ENCODE assay signal across 8 cellular contexts in genomic region chr2:128306081-128306930, GRCh38. TPM values are rescaled to one million over a fixed set of nuclear protein-coding genes. Genes with fewer than 3 reads are reported as not detected.
DNase-seq lines count a peak whose midpoint lies in the region; ATAC-seq, FAIRE-seq and TF ChIP-seq lines count a peak whose summit lies in the region.

No MANE protein-coding gene starts in this region.

- peaks cover 7% of the 10 kb centered on the region for H3K9me1 ChIP-seq in keratinocyte (ENCODE audit: control insufficient read depth, extremely low read depth, insufficient read depth, low read length)

- TF ChIP-seq CTCF in AG04450 (IDR thresholded peaks at IDR 0.05; ENCODE audit: low read depth, low read length), result peak; percentile 64
- TF ChIP-seq CTCF in NB4 (IDR thresholded peaks at IDR 0.05; ENCODE audit: low read depth, low read length), result no peak
- peak; percentile 63 for TF ChIP-seq CTCF in astrocyte of the cerebellum (IDR thresholded peaks at IDR 0.05; ENCODE audit: low read depth, low read length, missing control alignments)
- peak in 2 of 3 experiments; percentile 18 to 19 for TF ChIP-seq CTCF in keratinocyte (optimal IDR thresholded peaks at IDR 0.05 in 1 of 3, IDR thresholded peaks at IDR 0.05 in 1 of 3, conservative IDR thresholded peaks at IDR 0.05 in 1 of 3; ENCODE audit: extremely low read depth in 1 of 3, insufficient read depth in 2 of 3, low read length in 3 of 3)
- no peak for TF ChIP-seq CTCF in tibial artery (IDR thresholded peaks at IDR 0.05)

- H3K4me2 ChIP-seq in keratinocyte (ENCODE audit: control insufficient read depth, extremely low read depth, insufficient read depth, low read depth, low read length), result peak overlapping the region; percentile 98

- DNase-seq in AG04450 (ENCODE audit: low read depth, low spot score), result peak; percentile 99
- peak; percentile 25 for DNase-seq in NB4 (ENCODE audit: low read depth)
- DNase-seq in astrocyte of the cerebellum (ENCODE audit: low read depth), result peak; percentile 98
- DNase-seq in keratinocyte (ENCODE audit: low read depth, low spot score), result peak; percentile 61
- peak in 1 of 2 donors; percentile 73 for DNase-seq in tibial artery
- no peak for DNase-seq in ecto neural progenitor cell (ENCODE audit: low spot score)

- peak overlapping the region; percentile 89 for H3K9ac ChIP-seq in keratinocyte (ENCODE audit: control insufficient read depth, extremely low read depth, insufficient read depth, low read length)

- POLR2A ChIA-PET in AG04450 (lab: Yijun Ruan, JAX), result interaction anchor here (0.5 to 2.5 kb wide), 12 partner anchors 9 to 427 kb away, joined by 3 to 8 read pairs (median 5); no protein-coding TSS in a partner anchor

- no peak for FAIRE-seq in keratinocyte (lab: Jason Lieb, UNC)

- H3K4me3 ChIP-seq in AG04450 (ENCODE audit: low read depth, low read length) (peak overlapping the region; percentile 34), NB4 (ENCODE audit: low read depth, low read length) (no peak overlapping the region), astrocyte of the cerebellum (ENCODE audit: low read depth, low read length) (no peak overlapping the region), keratinocyte (ENCODE audit: control insufficient read depth in 2 of 3, extremely low read depth in 1 of 3, insufficient read depth in 2 of 3, low read depth in 1 of 3, low read length in 3 of 3) (peak overlapping the region in 2 of 3 experiments; percentile 56 to 70), tibial artery (no peak overlapping the region)

- intact Hi-C loops in tibial artery (cut with DNase I; ENCODE audit: low total_unique reads), result no loop called here

- H3K9me3 ChIP-seq in AG04450 (ENCODE audit: control insufficient read depth, insufficient read depth, low read length) (no peaks in the 10 kb centered on the region; the same call in 1 of the 2 replicates), keratinocyte (ENCODE audit: control insufficient read depth, low read depth, low read length) (no peaks in the 10 kb centered on the region), tibial artery (no peaks in the 10 kb centered on the region)

- dilution Hi-C loops in keratinocyte (cut with MboI; ENCODE audit: extremely low pct_ligation_motif_present, low sequenced_read_pairs), result no loop called here

- H3K27me3 ChIP-seq in AG04450 (ENCODE audit: control insufficient read depth, insufficient read depth, low read length), result no peaks in the 10 kb centered on the region
- no peaks in the 10 kb centered on the region for H3K27me3 ChIP-seq in keratinocyte (ENCODE audit: control insufficient read depth, extremely low read depth, insufficient read depth, low read length)
- no peaks in the 10 kb centered on the region for H3K27me3 ChIP-seq in tibial artery

- in situ Hi-C loops in astrocyte of the cerebellum (cut with HindIII; ENCODE audit: low sequenced_read_pairs), result loop anchor here (25.0 kb wide), 2 partner anchors 119 to 956 kb away; no protein-coding TSS in a partner anchor

- peak overlapping the region; percentile 5 for H2AFZ ChIP-seq in keratinocyte (ENCODE audit: control insufficient read depth, low read length)

- H3K79me2 ChIP-seq in keratinocyte (ENCODE audit: control insufficient read depth, insufficient read depth, low read length), result peaks cover 69% of the 10 kb centered on the region

- H3K36me3 ChIP-seq in keratinocyte (ENCODE audit: control insufficient read depth in 2 of 2, extremely low read depth in 1 of 2, insufficient read depth in 2 of 2, low read length in 2 of 2) (no peaks in the 10 kb centered on the region), tibial artery (peaks cover 0 to 7% (median 0%) of the 10 kb centered on the region in 3 donors)

- peaks cover 13% of the 10 kb centered on the region for H4K20me1 ChIP-seq in keratinocyte (ENCODE audit: control insufficient read depth, extremely low read depth, insufficient read depth, low read length)

- H3K4me1 ChIP-seq in keratinocyte (ENCODE audit: control insufficient read depth, extremely low read depth, insufficient read depth, low read length) (peaks cover 39% of the 10 kb centered on the region), tibial artery (peaks cover 16 to 84% (median 40%) of the 10 kb centered on the region in 4 donors)

- H3K27ac ChIP-seq in AG04450 (ENCODE audit: low read depth, low read length) (peak overlapping the region; percentile 100), keratinocyte (ENCODE audit: control insufficient read depth, insufficient read depth, low read length) (peak overlapping the region; percentile 96), tibial artery (peak overlapping the region; percentile 19 to 24)

- TF ChIP-seq POLR2A in NB4 (IDR thresholded peaks at IDR 0.05; ENCODE audit: extremely low read depth, insufficient read length), result no peak

- ATAC-seq in HG03280 (IDR thresholded peaks at IDR 0.05; ENCODE audit: unreplicated experiment) (no peak), HG03108 (IDR thresholded peaks at IDR 0.05; ENCODE audit: unreplicated experiment) (no peak)

- CTCF ChIA-PET in AG04450 (lab: Charles Lee), result interaction anchor here (0.6 to 2.1 kb wide), 12 partner anchors 10 to 792 kb away, joined by 3 to 8 read pairs (median 4); no protein-coding TSS in a partner anchor

RNA-seq across cellular contexts. Expression of gene HS6ST1, which starts 12.4 kb away (rescaled TPM):
- polyA plus RNA-seq in AG04450 (2011; rRNA removed) (22.4 and 34.1 TPM in 2 replicates), keratinocyte (6.3 to 10.1 TPM (median 9.2 TPM) in 3 replicates)
- 31.3 and 39.9 TPM in 2 replicates for polyA minus RNA-seq in AG04450 (2011; rRNA and poly(A)+ RNA removed)
- polyA plus RNA-seq in keratinocyte (2011; ENCODE audit: low read depth), result 6.5 TPM
- 4.5 and 10.8 TPM in 2 replicates for polyA plus RNA-seq in keratinocyte (2011; cell fraction: cytosol; rRNA removed)
- 11.0 and 15.0 TPM in 2 replicates for polyA plus RNA-seq in keratinocyte (2011; cell fraction: nucleus; rRNA removed)
- 11.0 and 20.8 TPM in 2 replicates for polyA plus RNA-seq in keratinocyte (2012; ENCODE audit: low replicate concordance)
- 10.4 to 23.9 TPM (median 14.1 TPM) in 3 replicates for polyA minus RNA-seq in keratinocyte
- 30.3 TPM for polyA minus RNA-seq in keratinocyte (2011; cell fraction: cytosol; rRNA and poly(A)+ RNA removed)
- 17.5 and 18.5 TPM in 2 replicates for polyA minus RNA-seq in keratinocyte (2011; cell fraction: nucleus; rRNA and poly(A)+ RNA removed)

Comparison
In these comparisons a context has a peak if more than half of its experiments do, and no peak if none do; other contexts are left out.
1. H3K27ac ChIP-seq: peak in every context shown above with its lines; median percentile 100 in AG04450; 96 in keratinocyte; 22 in tibial artery.
2. H3K4me3 ChIP-seq: peak in AG04450 (single experiment) and keratinocyte (2 of 3); none in NB4 (single experiment), astrocyte of the cerebellum (single experiment) and tibial artery (0 of 2).
3. CTCF ChIP-seq: peak in AG04450 (single experiment), astrocyte of the cerebellum (single experiment) and keratinocyte (2 of 3); none in NB4 (single experiment) and tibial artery (0 of 2).